8 cellular contexts compared by ENCODE assay signal in the genomic region with DNA sequence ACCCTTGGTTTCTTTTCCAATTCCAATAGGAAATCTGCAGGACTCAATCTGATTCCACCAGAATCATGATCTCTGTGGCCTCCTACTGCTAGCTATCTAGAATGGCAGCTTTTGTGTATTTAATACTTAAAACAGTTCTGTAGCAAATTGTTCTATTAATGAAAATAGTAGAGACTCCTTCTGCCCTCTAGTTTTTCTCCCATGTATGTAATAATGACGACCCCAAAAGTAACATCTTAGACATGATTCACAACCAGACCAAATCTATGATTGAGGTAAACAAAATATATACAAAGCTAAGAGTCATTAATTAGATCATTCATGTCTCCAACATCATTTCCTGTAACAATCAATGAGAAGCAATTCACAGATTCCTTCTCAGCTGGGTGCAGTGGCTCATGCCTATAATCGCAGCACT.
DNase-seq lines count a peak whose midpoint lies in the region; ATAC-seq and TF ChIP-seq lines count a peak whose summit lies in the region.

No MANE protein-coding gene starts in this region.

- CTCF ChIA-PET in RWPE1 (lab: Yijun Ruan, JAX): interaction anchor here (0.5 to 1.4 kb wide), 4 partner anchors 13 to 274 kb away, joined by 3 to 4 read pairs (median 4); no protein-coding TSS in a partner anchor

- peaks cover 3% of the 10 kb centered on the region for H3K79me2 ChIP-seq in hepatocyte

- POLR2A ChIA-PET in RWPE1 (lab: Yijun Ruan, JAX; ENCODE audit: low non-redundant PET): no interaction called here

- ATAC-seq in heart right ventricle: no peak
- ATAC-seq in Right ventricle myocardium inferior: no peak
- no peak for ATAC-seq in GM19463 (IDR thresholded peaks at IDR 0.05; ENCODE audit: unreplicated experiment)
- no peak for ATAC-seq in HG02763 (IDR thresholded peaks at IDR 0.05; ENCODE audit: unreplicated experiment)

- no peaks in the 10 kb centered on the region for H3K9me2 ChIP-seq in hepatocyte (replicated peaks; ENCODE audit: insufficient read depth)

- H3K9me3 ChIP-seq in heart right ventricle (no peaks in the 10 kb centered on the region), hepatocyte (ENCODE audit: low read depth) (no peaks in the 10 kb centered on the region)

- H4K20me1 ChIP-seq in hepatocyte (ENCODE audit: insufficient read depth, poor library complexity, severe bottlenecking): peaks cover 3% of the 10 kb centered on the region

- DNase-seq in heart right ventricle (no peak), Right ventricle myocardium inferior (ENCODE audit: missing footprints) (no peak), hepatocyte (ENCODE audit: low spot score) (no peak), RWPE1 (ENCODE audit: low spot score) (no peak)

- intact Hi-C loops in heart right ventricle (cut with DNase I) (loop anchor here in 6 of 10 donors (5.0 to 10.0 kb wide), 5 partner anchors 156 to 359 kb away; no protein-coding TSS in a partner anchor), Right ventricle myocardium inferior (cut with DNase I) (no loop called here)

- H3K27ac ChIP-seq in heart right ventricle: peak overlapping the region in 3 of 10 donors; percentile 17 to 40 (median 39)
- peak overlapping the region; percentile 50 for H3K27ac ChIP-seq in VCaP
- no peak overlapping the region for H3K27ac ChIP-seq in hepatocyte
- H3K27ac ChIP-seq in urinary bladder (ENCODE audit: low read depth): peak overlapping the region; percentile 50
- no peak overlapping the region for H3K27ac ChIP-seq in RWPE1

- H3K4me3 ChIP-seq in heart right ventricle: no peak overlapping the region
- H3K4me3 ChIP-seq in hepatocyte: no peak overlapping the region
- no peak overlapping the region for H3K4me3 ChIP-seq in urinary bladder (ENCODE audit: low read depth, low read length)

- TF ChIP-seq CTCF in heart right ventricle (IDR thresholded peaks at IDR 0.05): peak in 8 of 9 donors; percentile 8 to 46 (median 21)
- TF ChIP-seq CTCF in VCaP (conservative IDR thresholded peaks at IDR 0.05): no peak
- peak; percentile 19 for TF ChIP-seq CTCF in hepatocyte (IDR thresholded peaks at IDR 0.05; ENCODE audit: poor library complexity)
- no peak for TF ChIP-seq CTCF in RWPE1 (conservative IDR thresholded peaks at IDR 0.05; ENCODE audit: low read depth)

- no peaks in the 10 kb centered on the region for H3K27me3 ChIP-seq in heart right ventricle
- no peaks in the 10 kb centered on the region for H3K27me3 ChIP-seq in hepatocyte

- peaks cover 2 to 67% (median 52%) of the 10 kb centered on the region in 9 donors for H3K4me1 ChIP-seq in heart right ventricle
- no peaks in the 10 kb centered on the region for H3K4me1 ChIP-seq in hepatocyte (ENCODE audit: insufficient read depth)
- H3K4me1 ChIP-seq in urinary bladder (ENCODE audit: insufficient read depth): no peaks in the 10 kb centered on the region

- H3K36me3 ChIP-seq in heart right ventricle (peaks cover 0 to 22% (median 0%) of the 10 kb centered on the region in 9 donors), hepatocyte (replicated peaks; ENCODE audit: insufficient read depth, low read depth) (no peaks in the 10 kb centered on the region), urinary bladder (ENCODE audit: insufficient read depth) (no peaks in the 10 kb centered on the region)

- no peak overlapping the region for H2AFZ ChIP-seq in hepatocyte

- 52 to 65% methylated on average over 2 of the region's 2 CpGs for WGBS in heart right ventricle, 2 donors
- 50% methylated on average over 2 of the region's 2 CpGs for WGBS in hepatocyte (ENCODE audit: low lambda C conversion rate, missing lambda C conversion rate)
- 66% methylated on average over 2 of the region's 2 CpGs for WGBS in urinary bladder

- H3K4me2 ChIP-seq in hepatocyte: no peak overlapping the region

Comparison
In these comparisons a context has a peak if more than half of its experiments do, and no peak if none do; other contexts are left out.
1. H3K27ac ChIP-seq: peak in VCaP (single experiment) and urinary bladder (single experiment); none in hepatocyte (single experiment) and RWPE1 (single experiment).
2. CTCF ChIP-seq: peak in heart right ventricle (8 of 9) and hepatocyte (single experiment); none in VCaP (single experiment) and RWPE1 (single experiment).